In genomic region chr2:29755829-29756228, GRCh38 we compare ENCODE assay signal across 32 cellular contexts.
"Had no signal": no experiment of that assay in that cellular context is flagged by ENCODE, and none has a peak within 500 bp of the region (broad histone marks: within the 10 kb centered on the region; RNA-seq: fewer than 3 reads in every experiment).

No MANE protein-coding gene starts in this region.

- H3K27ac Mint-ChIP-seq: activated CD4-positive, alpha-beta memory T cell treated with anti-CD3 and anti-CD28 coated beads for 36 hours; activated CD4-positive, alpha-beta T cell treated with anti-CD3 and anti-CD28 coated beads, Interleukin-2, amount 10 ng/mL, durations not matched to agents 24 days and 14 days; activated naive CD4-positive, alpha-beta T cell treated with anti-CD3 and anti-CD28 coated beads, Interleukin-2, amount 10 ng/mL, durations not matched to agents 7 days and 5 days; activated naive CD8-positive, alpha-beta T cell treated with anti-CD3 and anti-CD28 coated beads, Interleukin-2, amount 10 ng/mL, durations not matched to agents 7 days and 5 days; activated T-cell treated with anti-CD3 and anti-CD28 coated beads, Interleukin-2, amount 50 U/mL, for 24 hours; mesothelial cell of epicardium; naive thymus-derived CD4-positive, alpha-beta T cell; stimulated activated effector memory CD8-positive, alpha-beta T cell treated with anti-CD3 and anti-CD28 coated beads, Interleukin-12 subunit alpha, Interleukin-12 subunit beta, amount 100 ng/mL, for 72 hours; stimulated activated naive CD8-positive, alpha-beta T cell treated with anti-CD3 and anti-CD28 coated beads, Interleukin-15, amount 100 ng/mL, for 72 hours; T-helper 17 cell had no signal

- H3K79me2 ChIP-seq: parathyroid adenoma had no signal

- ATAC-seq: esophagus mucosa; foreskin keratinocyte; left cardiac atrium; naive thymus-derived CD4-positive, alpha-beta T cell; sciatic nerve; stimulated activated effector memory CD8-positive, alpha-beta T cell treated with anti-CD3 and anti-CD28 coated beads, Interleukin-12 subunit alpha, Interleukin-12 subunit beta, amount 100 ng/mL, for 72 hours; stimulated activated naive CD8-positive, alpha-beta T cell treated with anti-CD3 and anti-CD28 coated beads, Interleukin-15, amount 100 ng/mL, for 72 hours; T-helper 17 cell; upper lobe of right lung had no signal

- H3K4me1 ChIP-seq: breast epithelium, foreskin keratinocyte, parathyroid adenoma, upper lobe of right lung had no signal

- FAIRE-seq: astrocyte, islet of Langerhans had no signal

- H3K4me3 Mint-ChIP-seq: activated CD4-positive, alpha-beta memory T cell treated with anti-CD3 and anti-CD28 coated beads for 36 hours; activated CD4-positive, alpha-beta T cell treated with anti-CD3 and anti-CD28 coated beads, Interleukin-2, amount 10 ng/mL, durations not matched to agents 24 days and 14 days; activated naive CD4-positive, alpha-beta T cell treated with anti-CD3 and anti-CD28 coated beads, Interleukin-2, amount 10 ng/mL, durations not matched to agents 7 days and 5 days; activated naive CD8-positive, alpha-beta T cell treated with anti-CD3 and anti-CD28 coated beads, Interleukin-2, amount 10 ng/mL, durations not matched to agents 7 days and 5 days; activated T-cell treated with anti-CD3 and anti-CD28 coated beads, Interleukin-2, amount 50 U/mL, for 24 hours; endodermal cell; mesothelial cell of epicardium; naive thymus-derived CD4-positive, alpha-beta T cell; neural crest cell; stimulated activated effector memory CD8-positive, alpha-beta T cell treated with anti-CD3 and anti-CD28 coated beads, Interleukin-12 subunit alpha, Interleukin-12 subunit beta, amount 100 ng/mL, for 72 hours; stimulated activated naive CD8-positive, alpha-beta T cell treated with anti-CD3 and anti-CD28 coated beads, Interleukin-15, amount 100 ng/mL, for 72 hours; T-helper 17 cell had no signal

- H3K27me3 ChIP-seq: breast epithelium, tibial artery, upper lobe of right lung had no signal

- H2AFZ ChIP-seq: parathyroid adenoma had no signal

- H3K36me3 ChIP-seq: breast epithelium, tibial artery, upper lobe of right lung had no signal

- H3K4me3 ChIP-seq: breast epithelium, skin epidermis, tibial artery, upper lobe of right lung had no signal

- H3K9me3 Mint-ChIP-seq: activated CD4-positive, alpha-beta memory T cell treated with anti-CD3 and anti-CD28 coated beads for 36 hours; activated CD4-positive, alpha-beta T cell treated with anti-CD3 and anti-CD28 coated beads, Interleukin-2, amount 10 ng/mL, durations not matched to agents 24 days and 14 days; activated naive CD4-positive, alpha-beta T cell treated with anti-CD3 and anti-CD28 coated beads, Interleukin-2, amount 10 ng/mL, durations not matched to agents 7 days and 5 days; activated naive CD8-positive, alpha-beta T cell treated with anti-CD3 and anti-CD28 coated beads, Interleukin-2, amount 10 ng/mL, durations not matched to agents 7 days and 5 days; activated T-cell treated with anti-CD3 and anti-CD28 coated beads, Interleukin-2, amount 50 U/mL, for 24 hours; endodermal cell; mesothelial cell of epicardium; neural crest cell; stimulated activated effector memory CD8-positive, alpha-beta T cell treated with anti-CD3 and anti-CD28 coated beads, Interleukin-12 subunit alpha, Interleukin-12 subunit beta, amount 100 ng/mL, for 72 hours; stimulated activated naive CD8-positive, alpha-beta T cell treated with anti-CD3 and anti-CD28 coated beads, Interleukin-15, amount 100 ng/mL, for 72 hours had no signal

- H3K36me3 Mint-ChIP-seq: activated CD4-positive, alpha-beta memory T cell treated with anti-CD3 and anti-CD28 coated beads for 36 hours; activated naive CD4-positive, alpha-beta T cell treated with anti-CD3 and anti-CD28 coated beads, Interleukin-2, amount 10 ng/mL, durations not matched to agents 7 days and 5 days; activated naive CD8-positive, alpha-beta T cell treated with anti-CD3 and anti-CD28 coated beads, Interleukin-2, amount 10 ng/mL, durations not matched to agents 7 days and 5 days; mesothelial cell of epicardium; naive thymus-derived CD4-positive, alpha-beta T cell; stimulated activated effector memory CD8-positive, alpha-beta T cell treated with anti-CD3 and anti-CD28 coated beads, Interleukin-12 subunit alpha, Interleukin-12 subunit beta, amount 100 ng/mL, for 72 hours had no signal

- H3K27ac ChIP-seq: breast epithelium, foreskin keratinocyte, parathyroid adenoma, skin epidermis, tibial artery, upper lobe of right lung had no signal

- DNase-seq: activated CD4-positive, alpha-beta memory T cell treated with anti-CD3 and anti-CD28 coated beads for 36 hours; activated CD4-positive, alpha-beta T cell treated with anti-CD3 and anti-CD28 coated beads, Interleukin-2, amount 10 ng/mL, durations not matched to agents 24 days and 14 days; activated CD4-positive, CD25-positive, alpha-beta regulatory T cell treated with anti-CD3 and anti-CD28 coated beads, Interleukin-2, amount 50 U/mL, for 72 hours; activated CD8-positive, alpha-beta memory T cell treated with anti-CD3 and anti-CD28 coated beads, Interleukin-2, amount 50 U/mL, for 48 hours; activated gamma-delta T cell; activated naive CD4-positive, alpha-beta T cell treated with anti-CD3 and anti-CD28 coated beads, Interleukin-2, amount 10 ng/mL, durations not matched to agents 7 days and 5 days; activated naive CD8-positive, alpha-beta T cell treated with anti-CD3 and anti-CD28 coated beads, Interleukin-2, amount 10 ng/mL, durations not matched to agents 7 days and 5 days; activated T-cell treated with anti-CD3 and anti-CD28 coated beads, Interleukin-2, amount 50 U/mL, for 24 hours; central memory CD4-positive, alpha-beta T cell; endodermal cell; foreskin keratinocyte; left cardiac atrium; mammary epithelial cell; naive thymus-derived CD4-positive, alpha-beta T cell; occipital lobe; stimulated activated CD4-positive, alpha-beta T cell treated with anti-CD3 and anti-CD28 coated beads, Interleukin-12 subunit alpha, Interleukin-12 subunit beta, amount 100 ng/mL, for 4 hours; stimulated activated CD4-positive, alpha-beta T cell treated with anti-CD3 and anti-CD28 coated beads, Interleukin-4, amount 100 ng/mL, for 24 hours; stimulated activated naive CD8-positive, alpha-beta T cell treated with anti-CD3 and anti-CD28 coated beads, Interleukin-15, amount 100 ng/mL, for 72 hours; T-helper 17 cell; T1000; tibial artery; upper lobe of right lung had no signal

- H3K4me1 Mint-ChIP-seq: activated CD4-positive, alpha-beta T cell treated with anti-CD3 and anti-CD28 coated beads, Interleukin-2, amount 10 ng/mL, durations not matched to agents 24 days and 14 days; activated naive CD4-positive, alpha-beta T cell treated with anti-CD3 and anti-CD28 coated beads, Interleukin-2, amount 10 ng/mL, durations not matched to agents 7 days and 5 days; activated naive CD8-positive, alpha-beta T cell treated with anti-CD3 and anti-CD28 coated beads, Interleukin-2, amount 10 ng/mL, durations not matched to agents 7 days and 5 days; naive thymus-derived CD4-positive, alpha-beta T cell; stimulated activated effector memory CD8-positive, alpha-beta T cell treated with anti-CD3 and anti-CD28 coated beads, Interleukin-12 subunit alpha, Interleukin-12 subunit beta, amount 100 ng/mL, for 72 hours; stimulated activated naive CD8-positive, alpha-beta T cell treated with anti-CD3 and anti-CD28 coated beads, Interleukin-15, amount 100 ng/mL, for 72 hours; T-helper 17 cell had no signal

- H3K27me3 Mint-ChIP-seq: activated CD4-positive, alpha-beta memory T cell treated with anti-CD3 and anti-CD28 coated beads for 36 hours; activated CD4-positive, alpha-beta T cell treated with anti-CD3 and anti-CD28 coated beads, Interleukin-2, amount 10 ng/mL, durations not matched to agents 24 days and 14 days; activated naive CD4-positive, alpha-beta T cell treated with anti-CD3 and anti-CD28 coated beads, Interleukin-2, amount 10 ng/mL, durations not matched to agents 7 days and 5 days; activated naive CD8-positive, alpha-beta T cell treated with anti-CD3 and anti-CD28 coated beads, Interleukin-2, amount 10 ng/mL, durations not matched to agents 7 days and 5 days; activated T-cell treated with anti-CD3 and anti-CD28 coated beads, Interleukin-2, amount 50 U/mL, for 24 hours; stimulated activated naive CD8-positive, alpha-beta T cell treated with anti-CD3 and anti-CD28 coated beads, Interleukin-15, amount 100 ng/mL, for 72 hours had no signal

- H3K9ac ChIP-seq: parathyroid adenoma had no signal

- H3K9me3 ChIP-seq: breast epithelium, tibial artery, upper lobe of right lung had no signal
